ENCODE assay signal across 15 cellular contexts in genomic region chr7:151071032-151071866, GRCh38. TPM values are rescaled to one million over a fixed set of nuclear protein-coding genes. Genes with fewer than 3 reads are reported as not detected.
DNase-seq lines count a peak whose midpoint lies in the region; ATAC-seq, FAIRE-seq and TF ChIP-seq lines count a peak whose summit lies in the region.
"Had no signal": no experiment of that assay in that cellular context is flagged by ENCODE, and none has a peak within 500 bp of the region (broad histone marks: within the 10 kb centered on the region; RNA-seq: fewer than 3 reads in every experiment).

No MANE protein-coding gene starts in this region.

- H3K27ac ChIP-seq in K562 (ENCODE audit: extremely low read depth, low read depth, low read length) (no peak overlapping the region), kidney (ENCODE audit: low read depth in 2 of 2, low read length in 2 of 2) (no peak overlapping the region), neuronal stem cell (replicated peaks; ENCODE audit: low read length) (no peak overlapping the region)

- POLR2A ChIA-PET in K562 (lab: Yijun Ruan, JAX) = interaction anchor here (0.6 to 3.2 kb wide), 7 partner anchors 8 to 61 kb away, joined by 3 to 17 read pairs (median 4); partner anchors contain the start of genes ABCB8 and FASTK

- no peak overlapping the region for H2BK15ac ChIP-seq in neuronal stem cell (ENCODE audit: low read length)

- intact Hi-C loops in K562 (cut with micrococcal nuclease) (no loop called here), kidney (cut with DNase I) (no loop called here)

- in situ Hi-C loops in K562 (cut with MboI) = no loop called here

- no peaks in the 10 kb centered on the region; the same call in 1 of the 2 replicates for H4K20me1 ChIP-seq in K562 (replicated peaks; ENCODE audit: control insufficient read depth, insufficient read depth, low read length)

- H3K27me3 ChIP-seq in K562 (ENCODE audit: control insufficient read depth in 2 of 2, insufficient read depth in 2 of 2, low read length in 2 of 2) = no peaks in the 10 kb centered on the region
- no peaks in the 10 kb centered on the region for H3K27me3 ChIP-seq in neuronal stem cell (ENCODE audit: control insufficient read depth in 3 of 3, insufficient read depth in 3 of 3, low read depth in 1 of 3, low read length in 3 of 3)

- H3K23ac ChIP-seq in neuronal stem cell (ENCODE audit: low read depth, low read length, poor library complexity) = peak overlapping the region; percentile 5

- H3K4me3 ChIP-seq in K562 (no peak overlapping the region), kidney (ENCODE audit: low read length in 2 of 2) (no peak overlapping the region), neuronal stem cell (ENCODE audit: low read length in 2 of 2) (no peak overlapping the region)
- H3K4me3 ChIP-seq: GM23338 had no signal

- H3K9ac ChIP-seq in K562 (ENCODE audit: insufficient read depth in 1 of 2, low read depth in 2 of 2, low read length in 2 of 2) (peak overlapping the region in 1 of 2 experiments; percentile 37; a peak in 2 of 4 replicates), kidney (ENCODE audit: low read length in 2 of 2) (no peak overlapping the region), neuronal stem cell (ENCODE audit: low read depth, low read length, poor library complexity) (no peak overlapping the region)

- no peaks in the 10 kb centered on the region for H3K79me1 ChIP-seq in neuronal stem cell (ENCODE audit: low read depth, low read length)

- no peaks in the 10 kb centered on the region for H3K79me2 ChIP-seq in K562 (ENCODE audit: control insufficient read depth, insufficient read depth, low read length)

- no peak overlapping the region for H3K14ac ChIP-seq in neuronal stem cell (ENCODE audit: low read length)

- H3K4me2 ChIP-seq in K562 (ENCODE audit: insufficient read depth, low read length) (no peak overlapping the region), neuronal stem cell (ENCODE audit: insufficient read depth, low read length, poor library complexity, severe bottlenecking) (no peak overlapping the region)
- H3K4me2 ChIP-seq: GM23338 had no signal

- no peak for TF ChIP-seq EP300 in K562 (IDR thresholded peaks at IDR 0.05; ENCODE audit: low read length)

- no peak for TF ChIP-seq CTCF in K562 (IDR thresholded peaks at IDR 0.05 in 2 of 3, conservative IDR thresholded peaks at IDR 0.05 in 1 of 3; ENCODE audit: insufficient read depth in 2 of 3, low read depth in 1 of 3, low read length in 3 of 3)
- no peak for TF ChIP-seq CTCF in kidney (IDR thresholded peaks at IDR 0.05; ENCODE audit: borderline replicate concordance, extremely low read depth, insufficient read depth)

- BruUV-seq in K562 (replicated peaks; lab: Mats Ljungman, UMichigan) = no TSS peak

- H4K91ac ChIP-seq in neuronal stem cell (ENCODE audit: low read depth, low read length, poor library complexity) = no peak overlapping the region

- H2BK120ac ChIP-seq in neuronal stem cell (ENCODE audit: low read depth, low read length) = no peak overlapping the region

- no peak for TF ChIP-seq POLR2A in K562 (conservative IDR thresholded peaks at IDR 0.05)

- H2BK12ac ChIP-seq in neuronal stem cell (ENCODE audit: low read length) = no peak overlapping the region

- H3K9me1 ChIP-seq in K562 (ENCODE audit: control insufficient read depth, insufficient read depth, low read length) = no peaks in the 10 kb centered on the region

- H3K36me3 ChIP-seq in K562 (ENCODE audit: control insufficient read depth, insufficient read depth, low read length) (peaks cover 96% of the 10 kb centered on the region), kidney (ENCODE audit: control insufficient read depth in 1 of 2, insufficient read depth in 2 of 2, low read length in 2 of 2) (peaks cover 25 to 54% of the 10 kb centered on the region in 2 donors), neuronal stem cell (replicated peaks in 1 of 2; ENCODE audit: control insufficient read depth in 2 of 2, insufficient read depth in 2 of 2, low read length in 2 of 2) (peaks cover 55 to 95% of the 10 kb centered on the region in 2 donors)

- TF ChIP-seq RAD21 in K562 (CRISPR knock-in tag; conservative IDR thresholded peaks at IDR 0.05 in 1 of 2, IDR thresholded peaks at IDR 0.05 in 1 of 2) = no peak

- H2AFZ ChIP-seq in K562 (ENCODE audit: low read depth, low read length) = no peak overlapping the region
- no peak overlapping the region for H2AFZ ChIP-seq in neuronal stem cell (ENCODE audit: low read length)
- H2AFZ ChIP-seq: GM23338 had no signal

- H3K18ac ChIP-seq in neuronal stem cell (ENCODE audit: low read length) = no peak overlapping the region

- no peak overlapping the region for H2BK5ac ChIP-seq in neuronal stem cell (ENCODE audit: low read length)

- WGBS in K562 (ENCODE audit: insufficient coverage, low coverage, missing lambda C conversion rate) = 93% methylated on average over 35 of the region's 39 CpGs
- WGBS in neuronal stem cell (ENCODE audit: extremely low coverage in 2 of 2, insufficient read length in 2 of 2, insufficient replicate concordance in 1 of 2), 2 donors = no CpG with 5 or more reads among the region's 39 CpGs

- H4K8ac ChIP-seq in neuronal stem cell (ENCODE audit: low read depth, low read length) = no peak overlapping the region

- H2AK5ac ChIP-seq in neuronal stem cell (ENCODE audit: low read depth, low read length) = no peak overlapping the region

- no peak overlapping the region for H3K4ac ChIP-seq in neuronal stem cell (ENCODE audit: low read length)

- peaks cover 0 to 51% of the 10 kb centered on the region in 2 experiments; a peak in 2 of 5 replicates for H3K4me1 ChIP-seq in K562 (replicated peaks in 1 of 2; ENCODE audit: control insufficient read depth in 2 of 2, insufficient read depth in 2 of 2, low read length in 2 of 2)
- H3K4me1 ChIP-seq in kidney (ENCODE audit: control insufficient read depth in 1 of 2, insufficient read depth in 1 of 2, low read depth in 1 of 2, low read length in 2 of 2) = no peaks in the 10 kb centered on the region
- peaks cover 0 to 4% of the 10 kb centered on the region in 2 donors for H3K4me1 ChIP-seq in neuronal stem cell (ENCODE audit: control insufficient read depth in 2 of 2, insufficient read depth in 1 of 2, low read depth in 1 of 2, low read length in 2 of 2)

- CTCF ChIA-PET in K562 (lab: Yijun Ruan, JAX; ENCODE audit: low intra/inter-chr PET ratio) = no interaction called here

- no peak for ATAC-seq in K562
- no peak for ATAC-seq in HG02798 (IDR thresholded peaks at IDR 0.05; ENCODE audit: poor library complexity, unreplicated experiment)
- ATAC-seq: GM23338, HCT116 had no signal

- DNase-seq in K562 (ENCODE audit: extremely low read depth in 1 of 4, low spot score in 3 of 4) (no peak), kidney (peak; percentile 74), neuronal stem cell (ENCODE audit: low spot score) (no peak), HUDEP-2 (lab: John Stamatoyannopoulos, UW; ENCODE audit: unreplicated experiment in 76 of 76) (no peak)
- no peak for DNase-seq in activated T-cell treated with anti-CD3 and anti-CD28 coated beads, Interleukin-2, amount 50 U/mL, for 1 hour
- DNase-seq: C1 segment of cervical spinal cord, Calu3, COR-L47, DMS153, DND-41, H9 had no signal

- FAIRE-seq in K562 (lab: Jason Lieb, UNC) (no peak), kidney (lab: Jason Lieb, UNC) (no peak)
- FAIRE-seq: G401.6 had no signal

- H3K9me3 ChIP-seq in K562 (replicated peaks; ENCODE audit: control insufficient read depth, insufficient read depth, low read depth, low read length) (no peaks in the 10 kb centered on the region), kidney (ENCODE audit: control insufficient read depth in 1 of 2, low read length in 2 of 2) (no peaks in the 10 kb centered on the region), neuronal stem cell (replicated peaks in 1 of 2; ENCODE audit: control insufficient read depth in 2 of 2, insufficient read depth in 1 of 2, low read depth in 1 of 2, low read length in 2 of 2) (no peaks in the 10 kb centered on the region)

RNA-seq across cellular contexts. Expression of gene FASTK, which starts 9.4 kb away (rescaled TPM):
- total RNA-seq in K562 (2011; cell fraction: chromatin; rRNA removed; ENCODE audit: low replicate concordance) = 153 and 539 TPM in 2 replicates
- total RNA-seq in K562 (2011; cell fraction: nucleolus; rRNA removed) = 501 and 515 TPM in 2 replicates
- total RNA-seq in K562 (2011; cell fraction: nucleoplasm; rRNA removed) = 225 and 261 TPM in 2 replicates
- total RNA-seq in K562 (2014; rRNA removed) (114 and 139 TPM in 2 replicates), K562 (2014; rRNA removed; fragmentation: Illumina TruSeq; extraction: Trizol) (8.3 and 12.6 TPM in 2 replicates), K562 (2015; rRNA removed; fragmentation: Illumina TruSeq; extraction: Trizol) (50.3 and 55.4 TPM in 2 replicates), K562 (2021) (106 and 112 TPM in 2 replicates), kidney (71.2 TPM)
- polyA plus RNA-seq in K562 (2011; rRNA removed) (48.2 and 69.4 TPM in 2 replicates), K562 (2014; fragmentation: Illumina TruSeq; extraction: Trizol) (38.2 and 53.4 TPM in 2 replicates), K562 (2014; fragmentation: Nextera tagmentation; extraction: Ambion mirVana) (1 to 10 TPM in 1 of 2 experiments, under 1 TPM in 1; 0.51 to 2.7 TPM), K562 (2014; rRNA removed) (150 and 181 TPM in 2 replicates), kidney (ENCODE audit: insufficient read depth, low read depth, low replicate concordance) (116 TPM)
- 50.7 and 105 TPM in 2 replicates for polyA plus RNA-seq in K562 (2011; cell fraction: cytosol; rRNA removed)
- polyA plus RNA-seq in K562 (2011; cell fraction: nucleus; rRNA removed) = 711 and 1,075 TPM in 2 replicates
- polyA plus RNA-seq in K562 (2012) = 70.9 and 124 TPM in 2 replicates
- polyA minus RNA-seq in K562 (2011; rRNA and poly(A)+ RNA removed) = 18.8 and 24.7 TPM in 2 replicates
- 22.8 and 23.4 TPM in 2 replicates for polyA minus RNA-seq in K562 (2011; cell fraction: cytosol; rRNA and poly(A)+ RNA removed)
- 187 and 189 TPM in 2 replicates for polyA minus RNA-seq in K562 (2011; cell fraction: nucleus; rRNA and poly(A)+ RNA removed)
- polyA plus RNA-seq in neuronal stem cell (2013, experiment 1 of 2) = 40.4 TPM
- 40.8 TPM for polyA plus RNA-seq in neuronal stem cell (2013, experiment 2 of 2)

RNA-seq across cellular contexts. Expression of gene SLC4A2, which starts 11.9 kb away (rescaled TPM):
- 230 and 845 TPM in 2 replicates for total RNA-seq in K562 (2011; cell fraction: chromatin; rRNA removed; ENCODE audit: low replicate concordance)
- total RNA-seq in K562 (2011; cell fraction: nucleolus; rRNA removed) = 746 and 756 TPM in 2 replicates
- 367 and 388 TPM in 2 replicates for total RNA-seq in K562 (2011; cell fraction: nucleoplasm; rRNA removed)
- total RNA-seq in K562 (2014; rRNA removed) (360 and 417 TPM in 2 replicates), K562 (2014; rRNA removed; fragmentation: Illumina TruSeq; extraction: Trizol) (32.6 and 55.0 TPM in 2 replicates), K562 (2015; rRNA removed; fragmentation: Illumina TruSeq; extraction: Trizol) (130 and 132 TPM in 2 replicates), K562 (2021) (363 and 375 TPM in 2 replicates), kidney (104 TPM)
- polyA plus RNA-seq in K562 (2011; rRNA removed) (69.2 and 85.2 TPM in 2 replicates), K562 (2014; fragmentation: Illumina TruSeq; extraction: Trizol) (166 and 212 TPM in 2 replicates), K562 (2014; fragmentation: Nextera tagmentation; extraction: Ambion mirVana) (10 to 100 TPM; 11.4 to 28.8 TPM), K562 (2014; rRNA removed) (306 and 316 TPM in 2 replicates), kidney (ENCODE audit: insufficient read depth, low read depth, low replicate concordance) (150 TPM)
- polyA plus RNA-seq in K562 (2011; cell fraction: cytosol; rRNA removed) = 68.0 and 147 TPM in 2 replicates
- polyA plus RNA-seq in K562 (2011; cell fraction: nucleus; rRNA removed) = 438 and 829 TPM in 2 replicates
- polyA plus RNA-seq in K562 (2012) = 243 and 347 TPM in 2 replicates
- 29.9 and 60.1 TPM in 2 replicates for polyA minus RNA-seq in K562 (2011; rRNA and poly(A)+ RNA removed)
- polyA minus RNA-seq in K562 (2011; cell fraction: cytosol; rRNA and poly(A)+ RNA removed) = 79.9 and 106 TPM in 2 replicates
- 138 and 143 TPM in 2 replicates for polyA minus RNA-seq in K562 (2011; cell fraction: nucleus; rRNA and poly(A)+ RNA removed)
- 47.2 TPM for polyA plus RNA-seq in neuronal stem cell (2013, experiment 1 of 2)
- 44.5 TPM for polyA plus RNA-seq in neuronal stem cell (2013, experiment 2 of 2)

RNA-seq across cellular contexts. Expression of gene TMUB1, which starts 12.0 kb away (rescaled TPM):
- total RNA-seq in K562 (2011; cell fraction: chromatin; rRNA removed; ENCODE audit: low replicate concordance) = 28.8 and 70.7 TPM in 2 replicates
- 113 and 126 TPM in 2 replicates for total RNA-seq in K562 (2011; cell fraction: nucleolus; rRNA removed)
- total RNA-seq in K562 (2011; cell fraction: nucleoplasm; rRNA removed) = 72.2 and 72.4 TPM in 2 replicates
- total RNA-seq in K562 (2014; rRNA removed) = 189 and 255 TPM in 2 replicates
- 19.4 and 21.4 TPM in 2 replicates for total RNA-seq in K562 (2014; rRNA removed; fragmentation: Illumina TruSeq; extraction: Trizol)
- 86.3 and 97.0 TPM in 2 replicates for total RNA-seq in K562 (2015; rRNA removed; fragmentation: Illumina TruSeq; extraction: Trizol)
- 233 and 241 TPM in 2 replicates for total RNA-seq in K562 (2021)
- polyA plus RNA-seq in K562 (2011; rRNA removed) = 38.4 and 59.7 TPM in 2 replicates
- polyA plus RNA-seq in K562 (2011; cell fraction: cytosol; rRNA removed) = 86.5 and 297 TPM in 2 replicates
- 123 and 249 TPM in 2 replicates for polyA plus RNA-seq in K562 (2011; cell fraction: nucleus; rRNA removed)
- polyA plus RNA-seq in K562 (2012) = 165 and 183 TPM in 2 replicates
- polyA plus RNA-seq in K562 (2014; fragmentation: Illumina TruSeq; extraction: Trizol) = 74.1 and 210 TPM in 2 replicates
- polyA plus RNA-seq in K562 (2014; fragmentation: Nextera tagmentation; extraction: Ambion mirVana) = under 1 TPM; 0.14 to 0.34 TPM
- polyA plus RNA-seq in K562 (2014; rRNA removed) = 195 and 207 TPM in 2 replicates
- 8.2 and 12.5 TPM in 2 replicates for polyA minus RNA-seq in K562 (2011; rRNA and poly(A)+ RNA removed)
- 52.4 and 69.4 TPM in 2 replicates for polyA minus RNA-seq in K562 (2011; cell fraction: cytosol; rRNA and poly(A)+ RNA removed)
- polyA minus RNA-seq in K562 (2011; cell fraction: nucleus; rRNA and poly(A)+ RNA removed) = 18.0 and 20.3 TPM in 2 replicates
- 36.9 TPM for total RNA-seq in kidney
- polyA plus RNA-seq in kidney (ENCODE audit: insufficient read depth, low read depth, low replicate concordance) = 79.9 TPM
- 45.7 TPM for polyA plus RNA-seq in neuronal stem cell (2013, experiment 1 of 2)
- polyA plus RNA-seq in neuronal stem cell (2013, experiment 2 of 2) = 44.8 TPM

RNA-seq across cellular contexts. Expression of gene CDK5, which starts 13.6 kb away (rescaled TPM):
- 19.7 and 25.7 TPM in 2 replicates for total RNA-seq in K562 (2011; cell fraction: chromatin; rRNA removed; ENCODE audit: low replicate concordance)
- total RNA-seq in K562 (2011; cell fraction: nucleolus; rRNA removed) = 30.0 and 32.9 TPM in 2 replicates
- 23.7 and 24.5 TPM in 2 replicates for total RNA-seq in K562 (2011; cell fraction: nucleoplasm; rRNA removed)
- total RNA-seq in K562 (2014; rRNA removed) = 38.0 and 53.5 TPM in 2 replicates
- 11.8 and 20.3 TPM in 2 replicates for total RNA-seq in K562 (2014; rRNA removed; fragmentation: Illumina TruSeq; extraction: Trizol)
- 32.2 and 35.8 TPM in 2 replicates for total RNA-seq in K562 (2015; rRNA removed; fragmentation: Illumina TruSeq; extraction: Trizol)
- 25.0 and 25.3 TPM in 2 replicates for total RNA-seq in K562 (2021)
- 27.5 and 28.6 TPM in 2 replicates for polyA plus RNA-seq in K562 (2011; rRNA removed)
- 47.3 and 82.3 TPM in 2 replicates for polyA plus RNA-seq in K562 (2011; cell fraction: cytosol; rRNA removed)
- polyA plus RNA-seq in K562 (2011; cell fraction: nucleus; rRNA removed) = 35.2 and 43.5 TPM in 2 replicates
- polyA plus RNA-seq in K562 (2012) = 36.0 and 38.1 TPM in 2 replicates
- polyA plus RNA-seq in K562 (2014; fragmentation: Illumina TruSeq; extraction: Trizol) = 29.0 and 34.3 TPM in 2 replicates
- polyA plus RNA-seq in K562 (2014; fragmentation: Nextera tagmentation; extraction: Ambion mirVana) = 10 to 100 TPM in 1 of 2 experiments, 1 to 10 TPM in 1; 3.2 to 18.1 TPM
- polyA plus RNA-seq in K562 (2014; rRNA removed) = 25.6 and 28.4 TPM in 2 replicates
- polyA minus RNA-seq in K562 (2011; rRNA and poly(A)+ RNA removed) = 25.6 and 37.1 TPM in 2 replicates
- polyA minus RNA-seq in K562 (2011; cell fraction: cytosol; rRNA and poly(A)+ RNA removed) = 13.6 and 28.1 TPM in 2 replicates
- polyA minus RNA-seq in K562 (2011; cell fraction: nucleus; rRNA and poly(A)+ RNA removed) = 15.5 and 21.0 TPM in 2 replicates
- total RNA-seq in kidney = 9.1 TPM
- polyA plus RNA-seq in kidney (ENCODE audit: insufficient read depth, low read depth, low replicate concordance) = 21.5 TPM
- polyA plus RNA-seq in neuronal stem cell (2013, experiment 1 of 2) = 14.1 TPM
- polyA plus RNA-seq in neuronal stem cell (2013, experiment 2 of 2) = 13.9 TPM

RNA-seq across cellular contexts. Expression of gene AGAP3, which starts 15.0 kb away (rescaled TPM):
- 309 and 657 TPM in 2 replicates for total RNA-seq in K562 (2011; cell fraction: chromatin; rRNA removed; ENCODE audit: low replicate concordance)
- 263 and 322 TPM in 2 replicates for total RNA-seq in K562 (2011; cell fraction: nucleolus; rRNA removed)
- 258 and 293 TPM in 2 replicates for total RNA-seq in K562 (2011; cell fraction: nucleoplasm; rRNA removed)
- total RNA-seq in K562 (2014; rRNA removed) (62.2 and 94.2 TPM in 2 replicates), K562 (2014; rRNA removed; fragmentation: Illumina TruSeq; extraction: Trizol) (34.6 and 44.0 TPM in 2 replicates), K562 (2015; rRNA removed; fragmentation: Illumina TruSeq; extraction: Trizol) (59.8 and 60.0 TPM in 2 replicates), K562 (2021) (178 and 208 TPM in 2 replicates), kidney (64.4 TPM)
- polyA plus RNA-seq in K562 (2011; rRNA removed) (61.4 and 65.4 TPM in 2 replicates), K562 (2014; fragmentation: Illumina TruSeq; extraction: Trizol) (66.7 and 96.7 TPM in 2 replicates), K562 (2014; fragmentation: Nextera tagmentation; extraction: Ambion mirVana) (1 to 10 TPM; 3.4 to 4.4 TPM), K562 (2014; rRNA removed) (118 and 127 TPM in 2 replicates), kidney (ENCODE audit: insufficient read depth, low read depth, low replicate concordance) (35.8 TPM)
- polyA plus RNA-seq in K562 (2011; cell fraction: cytosol; rRNA removed) = 86.8 and 233 TPM in 2 replicates
- 273 and 510 TPM in 2 replicates for polyA plus RNA-seq in K562 (2011; cell fraction: nucleus; rRNA removed)
- 83.7 and 110 TPM in 2 replicates for polyA plus RNA-seq in K562 (2012)
- polyA minus RNA-seq in K562 (2011; rRNA and poly(A)+ RNA removed) = 34.5 and 46.4 TPM in 2 replicates
- 64.1 and 65.6 TPM in 2 replicates for polyA minus RNA-seq in K562 (2011; cell fraction: cytosol; rRNA and poly(A)+ RNA removed)
- 79.9 and 118 TPM in 2 replicates for polyA minus RNA-seq in K562 (2011; cell fraction: nucleus; rRNA and poly(A)+ RNA removed)
- polyA plus RNA-seq in neuronal stem cell (2013, experiment 1 of 2) = 45.7 TPM
- polyA plus RNA-seq in neuronal stem cell (2013, experiment 2 of 2) = 45.5 TPM
